In genomic region chr12:31740618-31741017, GRCh38 we compare ENCODE assay signal across 1 cellular context.
TF ChIP-seq lines count a peak whose summit lies in the region.

No MANE protein-coding gene starts in this region.

TF ChIP-seq in GM23338, 12 proteins besides CTCF, POLR2A, EP300 and RAD21 (continued from another document):
- no peak for TF ChIP-seq REST (IDR thresholded peaks at IDR 0.05; ENCODE audit: unreplicated experiment)
- no peak for TF ChIP-seq NANOG (IDR thresholded peaks at IDR 0.05; ENCODE audit: borderline replicate concordance)
- no peak for TF ChIP-seq STAT1 (IDR thresholded peaks at IDR 0.05; ENCODE audit: unreplicated experiment)
- no peak for TF ChIP-seq EZH2phosphoT487 (IDR thresholded peaks at IDR 0.05; ENCODE audit: unreplicated experiment)
- no peak for TF ChIP-seq CREB1 (CRISPR knock-in tag; IDR thresholded peaks at IDR 0.05; ENCODE audit: low read depth)
- TF ChIP-seq, protein P1, sequence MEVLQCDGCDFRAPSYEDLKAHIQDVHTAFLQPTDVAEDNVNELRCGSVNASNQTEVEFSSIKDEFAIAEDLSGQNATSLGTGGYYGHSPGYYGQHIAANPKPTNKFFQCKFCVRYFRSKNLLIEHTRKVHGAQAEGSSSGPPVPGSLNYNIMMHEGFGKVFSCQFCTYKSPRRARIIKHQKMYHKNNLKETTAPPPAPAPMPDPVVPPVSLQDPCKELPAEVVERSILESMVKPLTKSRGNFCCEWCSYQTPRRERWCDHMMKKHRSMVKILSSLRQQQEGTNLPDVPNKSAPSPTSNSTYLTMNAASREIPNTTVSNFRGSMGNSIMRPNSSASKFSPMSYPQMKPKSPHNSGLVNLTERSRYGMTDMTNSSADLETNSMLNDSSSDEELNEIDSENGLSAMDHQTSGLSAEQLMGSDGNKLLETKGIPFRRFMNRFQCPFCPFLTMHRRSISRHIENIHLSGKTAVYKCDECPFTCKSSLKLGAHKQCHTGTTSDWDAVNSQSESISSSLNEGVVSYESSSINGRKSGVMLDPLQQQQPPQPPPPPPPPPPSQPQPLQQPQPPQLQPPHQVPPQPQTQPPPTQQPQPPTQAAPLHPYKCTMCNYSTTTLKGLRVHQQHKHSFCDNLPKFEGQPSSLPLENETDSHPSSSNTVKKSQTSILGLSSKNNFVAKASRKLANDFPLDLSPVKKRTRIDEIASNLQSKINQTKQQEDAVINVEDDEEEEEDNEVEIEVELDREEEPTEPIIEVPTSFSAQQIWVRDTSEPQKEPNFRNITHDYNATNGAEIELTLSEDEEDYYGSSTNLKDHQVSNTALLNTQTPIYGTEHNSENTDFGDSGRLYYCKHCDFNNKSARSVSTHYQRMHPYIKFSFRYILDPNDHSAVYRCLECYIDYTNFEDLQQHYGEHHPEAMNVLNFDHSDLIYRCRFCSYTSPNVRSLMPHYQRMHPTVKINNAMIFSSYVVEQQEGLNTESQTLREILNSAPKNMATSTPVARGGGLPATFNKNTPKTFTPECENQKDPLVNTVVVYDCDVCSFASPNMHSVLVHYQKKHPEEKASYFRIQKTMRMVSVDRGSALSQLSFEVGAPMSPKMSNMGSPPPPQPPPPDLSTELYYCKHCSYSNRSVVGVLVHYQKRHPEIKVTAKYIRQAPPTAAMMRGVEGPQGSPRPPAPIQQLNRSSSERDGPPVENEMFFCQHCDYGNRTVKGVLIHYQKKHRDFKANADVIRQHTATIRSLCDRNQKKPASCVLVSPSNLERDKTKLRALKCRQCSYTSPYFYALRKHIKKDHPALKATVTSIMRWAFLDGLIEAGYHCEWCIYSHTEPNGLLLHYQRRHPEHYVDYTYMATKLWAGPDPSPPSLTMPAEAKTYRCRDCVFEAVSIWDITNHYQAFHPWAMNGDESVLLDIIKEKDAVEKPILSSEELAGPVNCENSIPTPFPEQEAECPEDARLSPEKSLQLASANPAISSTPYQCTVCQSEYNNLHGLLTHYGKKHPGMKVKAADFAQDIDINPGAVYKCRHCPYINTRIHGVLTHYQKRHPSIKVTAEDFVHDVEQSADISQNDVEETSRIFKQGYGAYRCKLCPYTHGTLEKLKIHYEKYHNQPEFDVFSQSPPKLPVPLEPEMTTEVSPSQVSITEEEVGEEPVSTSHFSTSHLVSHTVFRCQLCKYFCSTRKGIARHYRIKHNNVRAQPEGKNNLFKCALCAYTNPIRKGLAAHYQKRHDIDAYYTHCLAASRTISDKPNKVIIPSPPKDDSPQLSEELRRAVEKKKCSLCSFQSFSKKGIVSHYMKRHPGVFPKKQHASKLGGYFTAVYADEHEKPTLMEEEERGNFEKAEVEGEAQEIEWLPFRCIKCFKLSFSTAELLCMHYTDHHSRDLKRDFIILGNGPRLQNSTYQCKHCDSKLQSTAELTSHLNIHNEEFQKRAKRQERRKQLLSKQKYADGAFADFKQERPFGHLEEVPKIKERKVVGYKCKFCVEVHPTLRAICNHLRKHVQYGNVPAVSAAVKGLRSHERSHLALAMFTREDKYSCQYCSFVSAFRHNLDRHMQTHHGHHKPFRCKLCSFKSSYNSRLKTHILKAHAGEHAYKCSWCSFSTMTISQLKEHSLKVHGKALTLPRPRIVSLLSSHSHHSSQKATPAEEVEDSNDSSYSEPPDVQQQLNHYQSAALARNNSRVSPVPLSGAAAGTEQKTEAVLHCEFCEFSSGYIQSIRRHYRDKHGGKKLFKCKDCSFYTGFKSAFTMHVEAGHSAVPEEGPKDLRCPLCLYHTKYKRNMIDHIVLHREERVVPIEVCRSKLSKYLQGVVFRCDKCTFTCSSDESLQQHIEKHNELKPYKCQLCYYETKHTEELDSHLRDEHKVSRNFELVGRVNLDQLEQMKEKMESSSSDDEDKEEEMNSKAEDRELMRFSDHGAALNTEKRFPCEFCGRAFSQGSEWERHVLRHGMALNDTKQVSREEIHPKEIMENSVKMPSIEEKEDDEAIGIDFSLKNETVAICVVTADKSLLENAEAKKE (CRISPR knock-in tag; IDR thresholded peaks at IDR 0.05) = no peak
